31 cellular contexts compared by ENCODE assay signal in the genomic region with DNA sequence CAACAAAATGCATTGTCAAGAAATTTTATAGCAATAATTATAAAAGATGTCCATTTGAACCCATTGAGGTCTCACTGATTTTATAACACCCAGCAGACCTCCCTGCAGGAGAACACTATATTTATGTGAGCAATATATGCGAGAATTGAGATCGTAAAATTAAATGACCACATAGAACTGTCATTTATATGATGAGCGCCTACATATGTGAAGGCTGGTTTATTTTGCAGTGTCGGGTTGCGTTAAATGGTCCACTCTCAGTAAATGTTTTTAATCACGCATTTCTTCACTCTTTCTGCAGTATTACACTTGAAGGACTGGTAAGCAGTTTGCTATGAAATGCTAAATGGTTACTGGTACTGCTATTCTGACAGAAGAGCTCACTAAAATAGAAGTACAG.
"Had no signal": no experiment of that assay in that cellular context is flagged by ENCODE, and none has a peak within 500 bp of the region (broad histone marks: within the 10 kb centered on the region; RNA-seq: fewer than 3 reads in every experiment).

No MANE protein-coding gene starts in this region.

- H3K4me1 ChIP-seq: adrenal gland, body of pancreas, breast epithelium had no signal

- DNase-seq: activated B cell treated with CpG ODN at 0.5 μM for 24 hours; activated CD4-positive, alpha-beta memory T cell treated with anti-CD3 and anti-CD28 coated beads for 36 hours; activated CD4-positive, alpha-beta T cell treated with anti-CD3 and anti-CD28 coated beads for 4 hours; activated CD4-positive, alpha-beta T cell treated with anti-CD3 and anti-CD28 coated beads, Interleukin-2, amount 50 U/mL, for 1 hour; activated CD4-positive, CD25-positive, alpha-beta regulatory T cell treated with anti-CD3 and anti-CD28 coated beads, Interleukin-2, amount 50 U/mL, for 72 hours; activated CD8-positive, alpha-beta memory T cell treated with anti-CD3 and anti-CD28 coated beads, Interleukin-2, amount 50 U/mL, for 4 hours; activated gamma-delta T cell treated with Interleukin-2 at 50 U/mL for 16 hours; activated naive CD4-positive, alpha-beta T cell treated with anti-CD3 and anti-CD28 coated beads for 36 hours; activated T-cell treated with anti-CD3 and anti-CD28 coated beads for 4 hours; activated T-cell treated with anti-CD3 and anti-CD28 coated beads, Interleukin-2, amount 50 U/mL, for 4 hours; adrenal gland; body of pancreas; Kasumi-1; KG1; MG63; NCI-H1048; NCI-H1436; NCI-H187; NCI-H2029 treated with DMSO at 0.1 percent for 48 hours; NCI-H2171; NCI-H510A; NCI-H526; PC-9; SIG-M5; T-helper 1 cell; T-helper 2 cell; T-helper 9 cell had no signal

- H3K36me3 ChIP-seq: adrenal gland, breast epithelium, MG63 had no signal

- ATAC-seq: activated naive CD4-positive, alpha-beta T cell treated with anti-CD3 and anti-CD28 coated beads, Interleukin-2, amount 50 U/mL, for 72 hours; activated T-cell treated with anti-CD3 and anti-CD28 coated beads, Interleukin-2, amount 50 U/mL, for 4 hours; body of pancreas; Right ventricle myocardium inferior; SK-N-SH treated with all-trans-retinoic acid at 6 μM for 48 hours had no signal

- H3K4me3 ChIP-seq: adrenal gland, body of pancreas, breast epithelium, MG63, PC-9 had no signal

- H3K9me3 ChIP-seq: adrenal gland, body of pancreas, breast epithelium, MG63 had no signal
